Comparison of ENCODE assay signal across 18 cellular contexts in the genomic region with DNA sequence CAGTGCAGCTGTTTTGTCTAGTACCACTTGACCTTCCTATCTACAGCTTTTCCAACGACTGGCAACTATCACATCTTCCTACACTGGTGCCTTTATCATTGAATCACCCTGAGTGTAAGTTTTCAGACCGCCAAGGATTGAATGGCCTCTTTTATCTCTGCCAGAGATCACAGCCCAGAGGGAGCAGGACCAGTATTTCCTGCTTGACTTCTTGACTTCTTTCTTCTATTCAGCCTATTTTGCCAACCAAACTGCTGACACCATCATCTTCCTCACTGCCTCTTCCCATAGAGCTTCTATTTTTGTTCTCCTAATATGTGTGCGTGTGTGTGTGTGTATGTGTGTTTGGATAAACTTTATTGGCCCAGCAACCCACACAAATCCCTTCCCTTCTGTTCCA. TPM values are rescaled to one million over a fixed set of nuclear protein-coding genes. Genes with fewer than 3 reads are reported as not detected.
A peak's percentile ranks its signal among the peaks of the same experiment; 100 is the strongest.
DNase-seq lines count a peak whose midpoint lies in the region; ATAC-seq, FAIRE-seq and TF ChIP-seq lines count a peak whose summit lies in the region.
"Had no signal": no experiment of that assay in that cellular context is flagged by ENCODE, and none has a peak within 500 bp of the region (broad histone marks: within the 10 kb centered on the region; RNA-seq: fewer than 3 reads in every experiment).

No MANE protein-coding gene starts in this region.

- H3K4me3 Mint-ChIP-seq in GM23338 (no peak overlapping the region), osteocyte (ENCODE audit: unreplicated experiment) (no peak overlapping the region), HFFc6 (no peak overlapping the region)
- H3K4me3 Mint-ChIP-seq: stimulated activated memory B cell treated with anti-CD40 and anti-IgM and Interleukin-4, amounts not matched to agents 10 μg/mL and 1 μg/mL and 100 μg/mL, for 72 hours had no signal

- peak; percentile 56 for ATAC-seq in GM23338
- ATAC-seq: left lobe of liver; mucosa of descending colon; stimulated activated memory B cell treated with anti-CD40 and anti-IgM and Interleukin-4, amounts not matched to agents 10 μg/mL and 1 μg/mL and 100 μg/mL, for 72 hours had no signal

- no peak for TF ChIP-seq EP300 in suprapubic skin (IDR thresholded peaks at IDR 0.05)

- H3K79me2 ChIP-seq in GM23338 (replicated peaks; ENCODE audit: insufficient read depth) (no peaks in the 10 kb centered on the region), keratinocyte (ENCODE audit: control insufficient read depth, insufficient read depth, low read length) (no peaks in the 10 kb centered on the region)

- H3K9me2 ChIP-seq in GM23338 (ENCODE audit: insufficient read depth), result no peaks in the 10 kb centered on the region

- TF ChIP-seq POLR2A in suprapubic skin (IDR thresholded peaks at IDR 0.05), result no peak

- H3K9ac ChIP-seq in keratinocyte (ENCODE audit: control insufficient read depth, extremely low read depth, insufficient read depth, low read length), result no peak overlapping the region

- H3K36me3 Mint-ChIP-seq in GM23338 (ENCODE audit: low read depth) (peaks cover 6% of the 10 kb centered on the region; the same call in 1 of the 3 replicates), osteocyte (ENCODE audit: unreplicated experiment) (peaks cover 2% of the 10 kb centered on the region), HFFc6 (ENCODE audit: low read depth) (no peaks in the 10 kb centered on the region)

- no peaks in the 10 kb centered on the region for H3K27me3 ChIP-seq in GM23338 (ENCODE audit: insufficient read depth)
- H3K27me3 ChIP-seq in keratinocyte (ENCODE audit: control insufficient read depth, extremely low read depth, insufficient read depth, low read length), result no peaks in the 10 kb centered on the region
- no peaks in the 10 kb centered on the region for H3K27me3 ChIP-seq in suprapubic skin
- H3K27me3 ChIP-seq: ascending aorta, BE2C, right atrium auricular region had no signal

- no peaks in the 10 kb centered on the region for H4K20me1 ChIP-seq in GM23338 (replicated peaks; ENCODE audit: insufficient read depth)
- no peaks in the 10 kb centered on the region for H4K20me1 ChIP-seq in keratinocyte (ENCODE audit: control insufficient read depth, extremely low read depth, insufficient read depth, low read length)

- H2AFZ ChIP-seq in GM23338 (no peak overlapping the region), keratinocyte (ENCODE audit: control insufficient read depth, low read length) (no peak overlapping the region)

- H3K36me3 ChIP-seq in GM23338 (ENCODE audit: insufficient read depth) (no peaks in the 10 kb centered on the region), keratinocyte (ENCODE audit: control insufficient read depth in 2 of 2, extremely low read depth in 1 of 2, insufficient read depth in 2 of 2, low read length in 2 of 2) (no peaks in the 10 kb centered on the region), suprapubic skin (no peaks in the 10 kb centered on the region)
- H3K36me3 ChIP-seq: ascending aorta, BE2C, right atrium auricular region had no signal

- 34% methylated on average over 3 of the region's 3 CpGs for WGBS in suprapubic skin

- H3K27me3 Mint-ChIP-seq in GM23338 (ENCODE audit: insufficient read depth, low read depth, poor library complexity), result peaks cover 1% of the 10 kb centered on the region
- no peaks in the 10 kb centered on the region for H3K27me3 Mint-ChIP-seq in osteocyte (ENCODE audit: unreplicated experiment)
- no peaks in the 10 kb centered on the region for H3K27me3 Mint-ChIP-seq in HFFc6 (ENCODE audit: insufficient read depth)
- H3K27me3 Mint-ChIP-seq: stimulated activated memory B cell treated with anti-CD40 and anti-IgM and Interleukin-4, amounts not matched to agents 10 μg/mL and 1 μg/mL and 100 μg/mL, for 72 hours had no signal

- H3K27ac ChIP-seq in GM23338 (ENCODE audit: low read depth) (no peak overlapping the region), keratinocyte (ENCODE audit: control insufficient read depth, insufficient read depth, low read length) (no peak overlapping the region), suprapubic skin (no peak overlapping the region)
- H3K27ac ChIP-seq: ascending aorta, right atrium auricular region had no signal

- H3K9me3 ChIP-seq in keratinocyte (ENCODE audit: control insufficient read depth, low read depth, low read length) (no peaks in the 10 kb centered on the region), suprapubic skin (no peaks in the 10 kb centered on the region)
- H3K9me3 ChIP-seq: ascending aorta, BE2C, mucosa of descending colon, right atrium auricular region had no signal

- H3K4me2 ChIP-seq in GM23338 (peak overlapping the region; percentile 27; the same call in 1 of the 2 replicates), keratinocyte (ENCODE audit: control insufficient read depth, extremely low read depth, insufficient read depth, low read depth, low read length) (no peak overlapping the region)

- no peak overlapping the region for H3K4me3 ChIP-seq in GM23338
- H3K4me3 ChIP-seq in keratinocyte (ENCODE audit: control insufficient read depth in 2 of 3, extremely low read depth in 1 of 3, insufficient read depth in 2 of 3, low read depth in 1 of 3, low read length in 3 of 3), result no peak overlapping the region
- H3K4me3 ChIP-seq in suprapubic skin, result no peak overlapping the region
- H3K4me3 ChIP-seq: ascending aorta, mucosa of descending colon, right atrium auricular region had no signal

- H3K27ac Mint-ChIP-seq in GM23338, result no peak overlapping the region
- no peak overlapping the region for H3K27ac Mint-ChIP-seq in osteocyte (ENCODE audit: unreplicated experiment)
- no peak overlapping the region for H3K27ac Mint-ChIP-seq in HFFc6
- H3K27ac Mint-ChIP-seq: stimulated activated memory B cell treated with anti-CD40 and anti-IgM and Interleukin-4, amounts not matched to agents 10 μg/mL and 1 μg/mL and 100 μg/mL, for 72 hours had no signal

- no peaks in the 10 kb centered on the region for H3F3A ChIP-seq in GM23338 (replicated peaks; ENCODE audit: low read depth)

- dilution Hi-C loops in keratinocyte (cut with MboI; ENCODE audit: extremely low pct_ligation_motif_present, low sequenced_read_pairs), result no loop called here

- DNase-seq in DMS79 treated with DMSO at 0.1 percent for 48 hours (lab: John Stamatoyannopoulos, UW), result peak; percentile 6
- no peak for DNase-seq in DMS79 (lab: John Stamatoyannopoulos, UW)
- no peak for DNase-seq in GM23338 (ENCODE audit: low spot score)
- peak; percentile 88 for DNase-seq in SK-MEL-5 (ENCODE audit: low read depth, low spot score)
- no peak for DNase-seq in keratinocyte (ENCODE audit: low read depth, low spot score)
- no peak for DNase-seq in osteocyte (ENCODE audit: extremely low spot score, unreplicated experiment)
- DNase-seq in HFFc6, result no peak
- DNase-seq in suprapubic skin (ENCODE audit: low spot score in 2 of 2), result no peak
- DNase-seq: activated CD4-positive, CD25-positive, alpha-beta regulatory T cell treated with anti-CD3 and anti-CD28 coated beads, Interleukin-2, amount 50 U/mL, for 72 hours; activated naive CD4-positive, alpha-beta T cell treated with Interleukin-2 at 50 U/mL for 16 hours; BE2C; DMS 273 treated with DMSO at 0.1 percent for 48 hours; mucosa of descending colon; NCI-H1417 treated with DMSO at 0.1 percent for 48 hours had no signal

- H3K9me3 Mint-ChIP-seq in GM23338 (no peaks in the 10 kb centered on the region; the same call in 2 of the 3 replicates), osteocyte (ENCODE audit: unreplicated experiment) (no peaks in the 10 kb centered on the region), HFFc6 (no peaks in the 10 kb centered on the region)
- H3K9me3 Mint-ChIP-seq: stimulated activated memory B cell treated with anti-CD40 and anti-IgM and Interleukin-4, amounts not matched to agents 10 μg/mL and 1 μg/mL and 100 μg/mL, for 72 hours had no signal

- H3K4me1 ChIP-seq in GM23338 (ENCODE audit: insufficient read depth) (peaks cover 19% of the 10 kb centered on the region), keratinocyte (ENCODE audit: control insufficient read depth, extremely low read depth, insufficient read depth, low read length) (peaks cover 19% of the 10 kb centered on the region), suprapubic skin (peaks cover 37% of the 10 kb centered on the region)
- H3K4me1 ChIP-seq: ascending aorta, BE2C, right atrium auricular region had no signal

- peak; percentile 32 for FAIRE-seq in keratinocyte (lab: Jason Lieb, UNC)

- H3K4me1 Mint-ChIP-seq in GM23338 (peaks cover 26% of the 10 kb centered on the region), osteocyte (ENCODE audit: unreplicated experiment) (no peaks in the 10 kb centered on the region), HFFc6 (ENCODE audit: low read depth) (peaks cover 14% of the 10 kb centered on the region)
- H3K4me1 Mint-ChIP-seq: stimulated activated memory B cell treated with anti-CD40 and anti-IgM and Interleukin-4, amounts not matched to agents 10 μg/mL and 1 μg/mL and 100 μg/mL, for 72 hours had no signal

- in situ Hi-C loops in SK-MEL-5 (cut with HindIII; ENCODE audit: low pct_unique_long_range_greater_than_20kb, low sequenced_read_pairs), result no loop called here

- no peaks in the 10 kb centered on the region for H3K9me1 ChIP-seq in keratinocyte (ENCODE audit: control insufficient read depth, extremely low read depth, insufficient read depth, low read length)

- TF ChIP-seq CTCF in GM23338 (conservative IDR thresholded peaks at IDR 0.05; ENCODE audit: low read depth in 2 of 2) (no peak), keratinocyte (optimal IDR thresholded peaks at IDR 0.05 in 1 of 3, IDR thresholded peaks at IDR 0.05 in 1 of 3, conservative IDR thresholded peaks at IDR 0.05 in 1 of 3; ENCODE audit: extremely low read depth in 1 of 3, insufficient read depth in 2 of 3, low read length in 3 of 3) (no peak), osteocyte (IDR thresholded peaks at IDR 0.05) (no peak), HFFc6 (IDR thresholded peaks at IDR 0.05) (no peak), suprapubic skin (IDR thresholded peaks at IDR 0.05) (no peak)

RNA-seq across cellular contexts. Expression of gene SERBP1, which starts 53.8 kb away (rescaled TPM):
- 674 and 696 TPM in 2 replicates for total RNA-seq in GM23338 (2014; rRNA removed; shearing (Covaris generic))
- polyA plus RNA-seq in GM23338 (2016; fragmentation: Nextera tagmentation; extraction: Ambion mirVana) (532 and 559 TPM in 2 replicates), keratinocyte (197 to 352 TPM (median 286 TPM) in 3 replicates)
- total RNA-seq in SK-MEL-5 (2014; rRNA removed; shearing (Covaris generic)), result 238 and 239 TPM in 2 replicates
- 218 and 224 TPM in 2 replicates for polyA plus RNA-seq in SK-MEL-5 (2015; cell fraction: cytosol; rRNA removed)
- 56.6 and 73.2 TPM in 2 replicates for polyA plus RNA-seq in SK-MEL-5 (2015; cell fraction: nucleus; rRNA removed)
- 870 TPM for polyA plus RNA-seq in keratinocyte (2011; ENCODE audit: low read depth)
- 227 and 270 TPM in 2 replicates for polyA plus RNA-seq in keratinocyte (2011; cell fraction: cytosol; rRNA removed)
- polyA plus RNA-seq in keratinocyte (2011; cell fraction: nucleus; rRNA removed), result 120 and 203 TPM in 2 replicates
- 161 and 304 TPM in 2 replicates for polyA plus RNA-seq in keratinocyte (2012; ENCODE audit: low replicate concordance)
- polyA minus RNA-seq in keratinocyte, result 44.8 to 115 TPM (median 55.0 TPM) in 3 replicates
- polyA minus RNA-seq in keratinocyte (2011; cell fraction: cytosol; rRNA and poly(A)+ RNA removed), result 241 TPM
- 47.8 and 84.2 TPM in 2 replicates for polyA minus RNA-seq in keratinocyte (2011; cell fraction: nucleus; rRNA and poly(A)+ RNA removed)
- total RNA-seq in osteocyte (171 and 182 TPM in 2 replicates), suprapubic skin (100 to 1,000 TPM; 188 to 330 (median 233) TPM)
- total RNA-seq in HFFc6 (2021; fragmentation: NEBNext Ultra II Directional; extraction: Animal tissue kit (Norgen Biotek cat#: 25700)), result 100 to 1,000 TPM; 192 to 263 (median 242) TPM

Comparison
In these comparisons a context has a peak if more than half of its experiments do, and no peak if none do; other contexts are left out.
1. DNase-seq: peak in DMS79 treated with DMSO at 0.1 percent for 48 hours (single experiment) and SK-MEL-5 (single experiment); none in DMS79 (single experiment), GM23338 (single experiment), keratinocyte (single experiment), osteocyte (single experiment), HFFc6 (single experiment) and suprapubic skin (0 of 2).